ENCODE assay signal across 8 cellular contexts in genomic region chr11:33376331-33377099, GRCh38. TPM values are rescaled to one million over a fixed set of nuclear protein-coding genes. Genes with fewer than 3 reads are reported as not detected.
DNase-seq lines count a peak whose midpoint lies in the region; ATAC-seq and TF ChIP-seq lines count a peak whose summit lies in the region.

No MANE protein-coding gene starts in this region.

- WGBS in heart left ventricle, 4 donors, result 2 to 3% (median 2%) methylated on average over 40 to 99 of the region's 99 CpGs
- WGBS in hepatocyte (ENCODE audit: low lambda C conversion rate, missing lambda C conversion rate), result 2% methylated on average over 33 of the region's 99 CpGs

- peak overlapping the region; percentile 5 to 63 (median 51) for H3K4me3 ChIP-seq in heart left ventricle
- peak overlapping the region; percentile 82 for H3K4me3 ChIP-seq in hepatocyte

- no peak overlapping the region for H2AFZ ChIP-seq in hepatocyte

- H3K27me3 Mint-ChIP-seq in activated naive CD4-positive, alpha-beta T cell treated with anti-CD3 and anti-CD28 coated beads for 36 hours (ENCODE audit: low read depth), result peaks cover 47% of the 10 kb centered on the region

- no peak for TF ChIP-seq POLR2A in heart left ventricle (IDR thresholded peaks at IDR 0.05)

- H3K4me2 ChIP-seq in hepatocyte, result peak overlapping the region; percentile 91

- H4K20me1 ChIP-seq in hepatocyte (ENCODE audit: insufficient read depth, poor library complexity, severe bottlenecking), result no peaks in the 10 kb centered on the region

- peaks cover 2% of the 10 kb centered on the region for H3K4me1 Mint-ChIP-seq in activated naive CD4-positive, alpha-beta T cell treated with anti-CD3 and anti-CD28 coated beads for 36 hours (ENCODE audit: low read depth)

- H3K27ac Mint-ChIP-seq in activated naive CD4-positive, alpha-beta T cell treated with anti-CD3 and anti-CD28 coated beads for 36 hours, result no peak overlapping the region

- H3K27ac ChIP-seq in heart left ventricle (no peak overlapping the region), hepatocyte (no peak overlapping the region)

- TF ChIP-seq CTCF in heart left ventricle (IDR thresholded peaks at IDR 0.05) (no peak), hepatocyte (IDR thresholded peaks at IDR 0.05; ENCODE audit: poor library complexity) (no peak)

- no peaks in the 10 kb centered on the region for H3K9me3 Mint-ChIP-seq in activated naive CD4-positive, alpha-beta T cell treated with anti-CD3 and anti-CD28 coated beads for 36 hours

- H3K36me3 ChIP-seq in heart left ventricle (no peaks in the 10 kb centered on the region), hepatocyte (replicated peaks; ENCODE audit: insufficient read depth, low read depth) (no peaks in the 10 kb centered on the region)

- H3K27me3 ChIP-seq in heart left ventricle (peaks cover 0 to 49% (median 20%) of the 10 kb centered on the region in 9 donors), hepatocyte (peaks cover 64% of the 10 kb centered on the region)

- no peak overlapping the region for H3K4me3 Mint-ChIP-seq in activated naive CD4-positive, alpha-beta T cell treated with anti-CD3 and anti-CD28 coated beads for 36 hours

- H3K4me1 ChIP-seq in heart left ventricle (peaks cover 0 to 17% (median 4%) of the 10 kb centered on the region in 12 donors), hepatocyte (ENCODE audit: insufficient read depth) (peaks cover 3% of the 10 kb centered on the region)

- H3K79me2 ChIP-seq in hepatocyte, result no peaks in the 10 kb centered on the region

- ATAC-seq in heart left ventricle, result peak in 2 of 4 donors; percentile 17 to 34
- ATAC-seq in Right ventricle myocardium inferior, result no peak
- peak; percentile 5 for ATAC-seq in SK-N-SH treated with all-trans-retinoic acid at 6 μM for 48 hours
- ATAC-seq in stimulated activated naive CD8-positive, alpha-beta T cell treated with anti-CD3 and anti-CD28 coated beads, Interleukin-15, Interleukin-2, amounts not matched to agents 100 U/mL and 50 U/mL, for 24 hours, result peak; percentile 37
- ATAC-seq in HG03378 (IDR thresholded peaks at IDR 0.05; ENCODE audit: unreplicated experiment), result no peak

- no peaks in the 10 kb centered on the region for H3K36me3 Mint-ChIP-seq in activated naive CD4-positive, alpha-beta T cell treated with anti-CD3 and anti-CD28 coated beads for 36 hours (ENCODE audit: low read depth)

- no peak for DNase-seq in heart left ventricle
- DNase-seq in Right ventricle myocardium inferior (ENCODE audit: missing footprints), result no peak
- peak; percentile 38 for DNase-seq in hepatocyte (ENCODE audit: low spot score)
- no peak for DNase-seq in stimulated activated naive CD8-positive, alpha-beta T cell treated with anti-CD3 and anti-CD28 coated beads, Interleukin-15, Interleukin-2, amounts not matched to agents 100 U/mL and 50 U/mL, for 24 hours
- DNase-seq in A172 (ENCODE audit: low spot score), result no peak
- DNase-seq in activated naive CD4-positive, alpha-beta T cell treated with anti-CD3 and anti-CD28 coated beads for 36 hours, result no peak

- H3K9me2 ChIP-seq in hepatocyte (replicated peaks; ENCODE audit: insufficient read depth), result no peaks in the 10 kb centered on the region

- H3K9me3 ChIP-seq in heart left ventricle (no peaks in the 10 kb centered on the region), hepatocyte (ENCODE audit: low read depth) (no peaks in the 10 kb centered on the region)

- intact Hi-C loops in heart left ventricle (cut with DNase I) (loop anchor here in 3 of 10 donors (10.0 kb wide), 2 partner anchors 158 to 178 kb away; no protein-coding TSS in a partner anchor), Right ventricle myocardium inferior (cut with DNase I) (no loop called here)
- intact Hi-C loops in activated naive CD4-positive, alpha-beta T cell treated with anti-CD3 and anti-CD28 coated beads for 36 hours (cut with micrococcal nuclease), result no loop called here

- CTCF ChIA-PET in activated naive CD4-positive, alpha-beta T cell treated with anti-CD3 and anti-CD28 coated beads for 36 hours (lab: Charles Lee), result no interaction called here

TF ChIP-seq in SK-N-SH treated with all-trans-retinoic acid at 6 μM for 48 hours, 23 proteins besides CTCF, POLR2A, EP300 and RAD21:
- TF ChIP-seq CREB5 (CRISPR knock-in tag; IDR thresholded peaks at IDR 0.05; ENCODE audit: low read depth) (no peak), ESRRG (CRISPR knock-in tag; IDR thresholded peaks at IDR 0.05) (no peak), PPARA (CRISPR knock-in tag; IDR thresholded peaks at IDR 0.05; ENCODE audit: borderline replicate concordance) (no peak), TCF4 (CRISPR knock-in tag; IDR thresholded peaks at IDR 0.05; ENCODE audit: borderline replicate concordance) (no peak)

RNA-seq across cellular contexts. Expression of gene KIAA1549L, which starts 0.6 kb away (rescaled TPM):
- total RNA-seq in heart left ventricle, result under 1 TPM; 0.05 to 0.98 (median 0.19) TPM
- polyA plus RNA-seq in heart left ventricle, result under 1 TPM; 0.04 to 0.06 TPM
- total RNA-seq in Right ventricle myocardium inferior, result 0.08 TPM
- 0.36 and 0.57 TPM in 2 replicates for total RNA-seq in hepatocyte
- 0.05 TPM in 1 of 2 replicates, not detected in the other for polyA plus RNA-seq in hepatocyte
- 10.0 and 10.1 TPM in 2 replicates for total RNA-seq in A172 (2014; rRNA removed; shearing (Covaris generic))
- total RNA-seq in activated naive CD4-positive, alpha-beta T cell treated with anti-CD3 and anti-CD28 coated beads for 36 hours, result not detected

Comparison
In these comparisons a context has a peak if more than half of its experiments do, and no peak if none do; other contexts are left out.
1. ATAC-seq: peak in SK-N-SH treated with all-trans-retinoic acid at 6 μM for 48 hours (single experiment) and stimulated activated naive CD8-positive, alpha-beta T cell treated with anti-CD3 and anti-CD28 coated beads, Interleukin-15, Interleukin-2, amounts not matched to agents 100 U/mL and 50 U/mL, for 24 hours (single experiment); none in Right ventricle myocardium inferior (single experiment) and HG03378 (single experiment).